8 cellular contexts compared by ENCODE assay signal in genomic region chr7:99997545-99998137, GRCh38. TPM values are rescaled to one million over a fixed set of nuclear protein-coding genes. Genes with fewer than 3 reads are reported as not detected.
A peak's percentile ranks its signal among the peaks of the same experiment; 100 is the strongest.
DNase-seq lines count a peak whose midpoint lies in the region; ATAC-seq and TF ChIP-seq lines count a peak whose summit lies in the region.

No MANE protein-coding gene starts in this region.

- no peak overlapping the region for H4K5ac ChIP-seq in H9 (ENCODE audit: insufficient read length, low read depth, low read length)

- H3K4ac ChIP-seq in H9 (ENCODE audit: low read depth, low read length): no peak overlapping the region

- H3K27me3 ChIP-seq in H9 (ENCODE audit: insufficient read depth, low read length): no peaks in the 10 kb centered on the region

- H3K27me3 Mint-ChIP-seq in H9 (ENCODE audit: low read depth): no peaks in the 10 kb centered on the region; the same call in 1 of the 2 replicates

- no peak overlapping the region for H2BK120ac ChIP-seq in H9 (ENCODE audit: low read depth, low read length, poor library complexity, severe bottlenecking)

- no peak overlapping the region for H3K56ac ChIP-seq in H9 (ENCODE audit: insufficient read length, low read depth, low read length)

- no peaks in the 10 kb centered on the region for H3K4me1 ChIP-seq in H9 (ENCODE audit: insufficient read depth, low read length)

- no peak overlapping the region for H2BK5ac ChIP-seq in H9 (ENCODE audit: insufficient read length, low read length)

- H3K9me3 ChIP-seq in H9 (ENCODE audit: control insufficient read depth, low read depth, low read length): no peaks in the 10 kb centered on the region

- no peak overlapping the region for H2AFZ ChIP-seq in H9 (ENCODE audit: low read length)

- peak overlapping the region; percentile 82; the same call in 1 of the 2 replicates for H3K14ac ChIP-seq in H9 (ENCODE audit: insufficient read depth, low read length)

- H3T11ph ChIP-seq in H9 (ENCODE audit: low read length): no peak overlapping the region

- no peaks in the 10 kb centered on the region for H3K23me2 ChIP-seq in H9 (ENCODE audit: insufficient read length, low read depth, low read length, poor library complexity, severe bottlenecking)

- H2BK15ac ChIP-seq in H9 (ENCODE audit: low read depth, low read length): no peak overlapping the region

- H4K91ac ChIP-seq in H9 (ENCODE audit: insufficient read length, low read depth, low read length): no peak overlapping the region

- no peak overlapping the region for H2BK20ac ChIP-seq in H9 (ENCODE audit: low read depth, low read length, poor library complexity, severe bottlenecking)

- no peaks in the 10 kb centered on the region; a peak in 1 of 5 replicates for H3K9me3 Mint-ChIP-seq in H9

- H2AK5ac ChIP-seq in H9 (ENCODE audit: insufficient read length, low read length): no peak overlapping the region

- peak overlapping the region in 1 of 2 experiments; percentile 15; a peak in 3 of 5 replicates for H3K4me3 Mint-ChIP-seq in H9

- WGBS in H9 (ENCODE audit: extremely low coverage, insufficient read length, low lambda C conversion rate): no CpG with 5 or more reads among the region's 35 CpGs

- peak overlapping the region in 1 of 3 experiments; percentile 28; a peak in 1 of 7 replicates for H3K27ac Mint-ChIP-seq in H9

- no peaks in the 10 kb centered on the region for H4K20me1 ChIP-seq in H9 (ENCODE audit: control insufficient read depth, insufficient read depth, insufficient read length)

- H3K9ac ChIP-seq in H9 (ENCODE audit: extremely low read depth, insufficient read length, low read length): peak overlapping the region; percentile 6

- no peak overlapping the region for H3K23ac ChIP-seq in H9 (ENCODE audit: insufficient read length, low read depth, low read length)

- H3K27ac ChIP-seq in H9 (ENCODE audit: insufficient read length, low read depth, low read length): no peak overlapping the region
- H3K27ac ChIP-seq in caudate nucleus (ENCODE audit: low read depth, low read length): peak overlapping the region; percentile 93

- peak; percentile 66 for ATAC-seq in left lobe of liver
- ATAC-seq in HG02970 (IDR thresholded peaks at IDR 0.05; ENCODE audit: low FRiP score, unreplicated experiment): no peak
- no peak for ATAC-seq in HG02870 (IDR thresholded peaks at IDR 0.05; ENCODE audit: unreplicated experiment)

- peak; percentile 26 to 38 for DNase-seq in AML-193 (lab: John Stamatoyannopoulos, UW)
- DNase-seq in H9: peak; percentile 67
- DNase-seq in activated CD4-positive, CD25-positive, alpha-beta regulatory T cell (lab: John Stamatoyannopoulos, UW): peak; percentile 23 to 60 (median 50)
- DNase-seq in caudate nucleus (lab: John Stamatoyannopoulos, UW): peak in 35 of 61 donors; percentile 2 to 53 (median 22)
- DNase-seq in left lobe of liver (ENCODE audit: low spot score): peak; percentile 70
- DNase-seq in stimulated activated CD8-positive, alpha-beta memory T cell treated with anti-CD3 and anti-CD28 coated beads, Interleukin-12 subunit alpha, Interleukin-12 subunit beta, amount 100 ng/mL, for 1 hour (ENCODE audit: low read depth): peak; percentile 45

- H2BK12ac ChIP-seq in H9 (ENCODE audit: insufficient read length, low read depth, low read length): no peak overlapping the region

- H4K8ac ChIP-seq in H9 (replicated peaks; ENCODE audit: insufficient read length, low read depth, low read length): no peak overlapping the region

- H3K36me3 Mint-ChIP-seq in H9 (ENCODE audit: insufficient read depth in 1 of 3, low read depth in 3 of 3): no peaks in the 10 kb centered on the region

- no peaks in the 10 kb centered on the region for H3K4me1 Mint-ChIP-seq in H9

- H3K4me2 ChIP-seq in H9 (ENCODE audit: insufficient read depth, insufficient read length, low read length): peak overlapping the region; percentile 39

- no peaks in the 10 kb centered on the region for H3K79me1 ChIP-seq in H9 (ENCODE audit: insufficient read depth, low read depth, low read length, poor library complexity, severe bottlenecking)

- peak overlapping the region; percentile 59 for H3K18ac ChIP-seq in H9 (ENCODE audit: insufficient read length, low read depth, low read length)

- peak; percentile 36; the same call in 2 of the 3 replicates for TF ChIP-seq CTCF in H9 (conservative IDR thresholded peaks at IDR 0.05)

- H3K79me2 ChIP-seq in H9 (ENCODE audit: insufficient read depth, low read length): no peaks in the 10 kb centered on the region

RNA-seq across cellular contexts. Expression of gene ZKSCAN1, which starts 17.8 kb away (rescaled TPM):
- total RNA-seq in H9 (2021) (28.2 and 29.8 TPM in 2 replicates), left lobe of liver (99.9 TPM)

RNA-seq across cellular contexts. Expression of gene AZGP1, which starts 21.8 kb away (rescaled TPM):
- total RNA-seq in H9 (2021) (0.24 TPM in 1 of 2 replicates, not detected in the other), left lobe of liver (2,337 TPM)

RNA-seq across cellular contexts. Expression of gene ZSCAN21, which starts 51.9 kb away (rescaled TPM):
- 23.5 and 24.3 TPM in 2 replicates for total RNA-seq in H9 (2021)
- total RNA-seq in left lobe of liver: 7.7 TPM

Comparison
In these comparisons a context has a peak if more than half of its experiments do, and no peak if none do; other contexts are left out.
1. RNA of gene AZGP1, which starts 21.8 kb away (total RNA-seq): 2,337 TPM in left lobe of liver (single experiment); 0.24 TPM in H9; every median in the first group is over 1,000 times any median in the second.
2. Peak in every context shown above with its lines, with median percentiles within 50 percentile points of each other: DNase-seq.